23 cellular contexts compared by ENCODE assay signal in genomic region chr1:168582690-168583325, GRCh38. TPM values are rescaled to one million over a fixed set of nuclear protein-coding genes. Genes with fewer than 3 reads are reported as not detected.
A peak's percentile ranks its signal among the peaks of the same experiment; 100 is the strongest.
DNase-seq lines count a peak whose midpoint lies in the region; ATAC-seq, FAIRE-seq and TF ChIP-seq lines count a peak whose summit lies in the region.
"Had no signal": no experiment of that assay in that cellular context is flagged by ENCODE, and none has a peak within 500 bp of the region (broad histone marks: within the 10 kb centered on the region; RNA-seq: fewer than 3 reads in every experiment).

No MANE protein-coding gene starts in this region.

- RAD21 ChIA-PET in GM12878 (lab: Charles Lee; ENCODE audit: unreplicated experiment): interaction anchor here (0.9 to 3.4 kb wide), 9 partner anchors 20 to 240 kb away, joined by 3 to 18 read pairs (median 5); no protein-coding TSS in a partner anchor

- POLR2A ChIA-PET in MCF 10A (lab: Yijun Ruan, JAX): interaction anchor here (0.5 to 1.3 kb wide), 2 partner anchors 240 to 795 kb away, joined by 3 read pairs; no protein-coding TSS in a partner anchor
- POLR2A ChIA-PET in GM12878 (lab: Charles Lee): interaction anchor here (0.8 to 1.5 kb wide), 2 partner anchors 28 to 142 kb away, joined by 3 read pairs; no protein-coding TSS in a partner anchor

- H3K4me1 Mint-ChIP-seq in MCF 10A (ENCODE audit: insufficient read depth, unreplicated experiment): peaks cover 12% of the 10 kb centered on the region
- H3K4me1 Mint-ChIP-seq: activated B cell treated with CpG ODN at 0.5 μM for 24 hours, naive B cell had no signal

- 70% methylated on average over 6 of the region's 6 CpGs for WGBS in mammary epithelial cell (ENCODE audit: low coverage, missing lambda C conversion rate)
- 9% methylated on average over 6 of the region's 6 CpGs for WGBS in GM12878 (ENCODE audit: insufficient coverage, insufficient replicate concordance, low lambda C conversion rate, missing lambda C conversion rate)

- DNase-seq in mammary epithelial cell (no peak), MCF 10A (ENCODE audit: unreplicated experiment) (no peak), GM12878 (ENCODE audit: low read depth, low spot score) (no peak), kidney epithelial cell (ENCODE audit: low read depth) (peak; percentile 82), frontal cortex (ENCODE audit: low spot score in 2 of 2) (no peak), HuH-7.5 (ENCODE audit: low spot score) (no peak)
- DNase-seq: activated B cell treated with CpG ODN at 0.5 μM for 24 hours; activated CD8-positive, alpha-beta T cell treated with anti-CD3 and anti-CD28 coated beads for 36 hours; activated naive CD8-positive, alpha-beta T cell treated with anti-CD3 and anti-CD28 coated beads for 36 hours; activated T-cell treated with anti-CD3 and anti-CD28 coated beads, Interleukin-2, amount 50 U/mL, for 4 hours; lower lobe of right lung; naive B cell; NCI-H1930; NCI-H446 treated with DMSO at 0.1 percent for 48 hours; spleen had no signal

- H3K9me3 ChIP-seq in mammary epithelial cell (replicated peaks; ENCODE audit: insufficient read depth, low read length): no peaks in the 10 kb centered on the region
- H3K9me3 ChIP-seq in GM12878 (replicated peaks; ENCODE audit: control insufficient read depth, insufficient read depth, low read length): no peaks in the 10 kb centered on the region
- H3K9me3 ChIP-seq: lower lobe of right lung, thoracic aorta had no signal

- H3K36me3 ChIP-seq in mammary epithelial cell (ENCODE audit: insufficient read depth, low read length): no peaks in the 10 kb centered on the region
- H3K36me3 ChIP-seq in GM12878 (ENCODE audit: control insufficient read depth in 2 of 2, insufficient read depth in 2 of 2, low read length in 1 of 2): no peaks in the 10 kb centered on the region
- H3K36me3 ChIP-seq in kidney epithelial cell (ENCODE audit: control insufficient read depth, insufficient read depth, low read length): no peaks in the 10 kb centered on the region
- H3K36me3 ChIP-seq: cardiac muscle cell, lower lobe of right lung, spleen, thoracic aorta had no signal

- H4K20me1 ChIP-seq in mammary epithelial cell (ENCODE audit: insufficient read depth, low read length): no peaks in the 10 kb centered on the region
- H4K20me1 ChIP-seq in GM12878 (ENCODE audit: control insufficient read depth, insufficient read depth): no peaks in the 10 kb centered on the region

- no peak for TF ChIP-seq RAD21 in GM12878 (IDR thresholded peaks at IDR 0.05; ENCODE audit: insufficient read depth, low read depth, low read length)

- peak; percentile 18; the same call in 2 of the 3 replicates for ATAC-seq in GM12878
- no peak for ATAC-seq in HG02938 (IDR thresholded peaks at IDR 0.05; ENCODE audit: unreplicated experiment)
- ATAC-seq in HG02870 (IDR thresholded peaks at IDR 0.05; ENCODE audit: unreplicated experiment): no peak
- ATAC-seq: activated CD8-positive, alpha-beta T cell treated with anti-CD3 and anti-CD28 coated beads for 36 hours; activated T-cell treated with anti-CD3 and anti-CD28 coated beads, Interleukin-2, amount 50 U/mL, for 4 hours; lower lobe of right lung had no signal

- peaks cover 6% of the 10 kb centered on the region for H3K9me3 Mint-ChIP-seq in MCF 10A (ENCODE audit: unreplicated experiment)
- H3K9me3 Mint-ChIP-seq: activated B cell treated with CpG ODN at 0.5 μM for 24 hours; activated CD8-positive, alpha-beta T cell treated with anti-CD3 and anti-CD28 coated beads for 36 hours had no signal

- no peak overlapping the region for H3K27ac Mint-ChIP-seq in MCF 10A (ENCODE audit: low read depth, unreplicated experiment)
- H3K27ac Mint-ChIP-seq: activated B cell treated with CpG ODN at 0.5 μM for 24 hours; activated CD8-positive, alpha-beta T cell treated with anti-CD3 and anti-CD28 coated beads for 36 hours; activated naive CD8-positive, alpha-beta T cell treated with anti-CD3 and anti-CD28 coated beads for 36 hours; naive B cell; T-helper 1 cell treated with Interleukin-12 subunit alpha and Interleukin-12 subunit beta and Interleukin-4 antibody, amounts not matched to agents 30 μg/mL and 1 μg/mL, for 36 hours had no signal

- no peaks in the 10 kb centered on the region for H3K27me3 ChIP-seq in mammary epithelial cell (ENCODE audit: insufficient read depth, low read length)
- H3K27me3 ChIP-seq in GM12878 (replicated peaks in 1 of 2; ENCODE audit: control insufficient read depth in 2 of 2, insufficient read depth in 2 of 2, low read length in 1 of 2): peaks cover 0 to 2% of the 10 kb centered on the region in 2 experiments; a peak in 1 of 4 replicates
- H3K27me3 ChIP-seq in kidney epithelial cell (ENCODE audit: control insufficient read depth, insufficient read depth, low read length): no peaks in the 10 kb centered on the region
- H3K27me3 ChIP-seq: cardiac muscle cell, spleen had no signal

- peaks cover 8% of the 10 kb centered on the region for H3K4me1 ChIP-seq in mammary epithelial cell (ENCODE audit: insufficient read depth, low read length)
- H3K4me1 ChIP-seq in GM12878 (ENCODE audit: control insufficient read depth, insufficient read depth, low read length): no peaks in the 10 kb centered on the region
- H3K4me1 ChIP-seq: foreskin keratinocyte, lower lobe of right lung, spleen had no signal

- no peak for TF ChIP-seq POLR2A in GM12878 (IDR thresholded peaks at IDR 0.05; ENCODE audit: low read depth, low read length)

- BruUV-seq in mammary epithelial cell (replicated peaks; lab: Mats Ljungman, UMichigan) (no TSS peak), MCF 10A (replicated peaks; lab: Mats Ljungman, UMichigan) (no TSS peak), GM12878 (replicated peaks; lab: Mats Ljungman, UMichigan) (no TSS peak)

- no peaks in the 10 kb centered on the region for H3K36me3 Mint-ChIP-seq in MCF 10A (ENCODE audit: insufficient read depth, unreplicated experiment)
- H3K36me3 Mint-ChIP-seq: naive B cell had no signal

- H3K27ac ChIP-seq in mammary epithelial cell (ENCODE audit: insufficient read depth, low read depth, low read length): no peak overlapping the region
- no peak overlapping the region for H3K27ac ChIP-seq in GM12878 (ENCODE audit: control insufficient read depth, insufficient read depth)
- H3K27ac ChIP-seq: 22Rv1, C4-2B, cardiac muscle cell, foreskin keratinocyte, lower lobe of right lung, spleen, thoracic aorta had no signal

- peak overlapping the region; percentile 15 for H2AFZ ChIP-seq in mammary epithelial cell (ENCODE audit: low read depth, low read length)
- no peak overlapping the region for H2AFZ ChIP-seq in GM12878 (ENCODE audit: control insufficient read depth, low read depth, low read length)

- H3K4me3 Mint-ChIP-seq in MCF 10A (ENCODE audit: unreplicated experiment): no peak overlapping the region
- H3K4me3 Mint-ChIP-seq: activated B cell treated with CpG ODN at 0.5 μM for 24 hours; activated CD8-positive, alpha-beta T cell treated with anti-CD3 and anti-CD28 coated beads for 36 hours; activated naive CD8-positive, alpha-beta T cell treated with anti-CD3 and anti-CD28 coated beads for 36 hours; activated T-cell treated with anti-CD3 and anti-CD28 coated beads, Interleukin-2, amount 50 U/mL, for 4 hours; naive B cell; T-helper 1 cell treated with Interleukin-12 subunit alpha and Interleukin-12 subunit beta and Interleukin-4 antibody, amounts not matched to agents 30 μg/mL and 1 μg/mL, for 36 hours had no signal

- H3K79me2 ChIP-seq in mammary epithelial cell (ENCODE audit: insufficient read depth, low read length) (no peaks in the 10 kb centered on the region), GM12878 (ENCODE audit: control insufficient read depth, insufficient read depth, low read length) (no peaks in the 10 kb centered on the region)

- H3K4me2 ChIP-seq in mammary epithelial cell (ENCODE audit: insufficient read depth, low read depth, low read length): no peak overlapping the region
- no peak overlapping the region for H3K4me2 ChIP-seq in GM12878 (ENCODE audit: control insufficient read depth, insufficient read depth)

- H3K9ac ChIP-seq in mammary epithelial cell (ENCODE audit: insufficient read depth, low read length) (no peak overlapping the region), GM12878 (ENCODE audit: control insufficient read depth, insufficient read depth, low read length) (no peak overlapping the region)

- H3K27me3 Mint-ChIP-seq in MCF 10A (ENCODE audit: insufficient read depth, unreplicated experiment): peaks cover 10% of the 10 kb centered on the region
- H3K27me3 Mint-ChIP-seq: activated CD8-positive, alpha-beta T cell treated with anti-CD3 and anti-CD28 coated beads for 36 hours; activated naive CD8-positive, alpha-beta T cell treated with anti-CD3 and anti-CD28 coated beads for 36 hours; naive B cell had no signal

- TF ChIP-seq EP300 in GM12878 (IDR thresholded peaks at IDR 0.05; ENCODE audit: borderline replicate concordance in 1 of 2, control insufficient read depth in 1 of 2, low read depth in 2 of 2, low read length in 2 of 2): no peak

- no peak overlapping the region for H3K4me3 ChIP-seq in mammary epithelial cell (replicated peaks in 1 of 3; ENCODE audit: insufficient read depth in 1 of 3, low read depth in 2 of 3, low read length in 3 of 3)
- H3K4me3 ChIP-seq in GM12878: no peak overlapping the region
- H3K4me3 ChIP-seq in kidney epithelial cell (ENCODE audit: low read depth, low read length): no peak overlapping the region
- H3K4me3 ChIP-seq: cardiac muscle cell, lower lobe of right lung, spleen, thoracic aorta had no signal

- CTCF ChIA-PET in mammary epithelial cell (lab: Charles Lee; ENCODE audit: low non-redundant PET): no interaction called here
- CTCF ChIA-PET in MCF 10A (lab: Yijun Ruan, JAX): interaction anchor here (0.7 to 10.7 kb wide), 6 partner anchors 8 to 777 kb away, joined by 3 to 99 read pairs (median 6); no protein-coding TSS in a partner anchor
- CTCF ChIA-PET in GM12878 (lab: Yijun Ruan, JAX): interaction anchor here (0.9 to 6.9 kb wide), 11 partner anchors 19 to 583 kb away, joined by 3 to 32 read pairs (median 5); no protein-coding TSS in a partner anchor

- no peak for TF ChIP-seq CTCF in mammary epithelial cell (conservative IDR thresholded peaks at IDR 0.05 in 1 of 2, IDR thresholded peaks at IDR 0.05 in 1 of 2; ENCODE audit: extremely low read depth in 1 of 2, insufficient read depth in 1 of 2, low read depth in 1 of 2, low read length in 2 of 2)
- TF ChIP-seq CTCF in MCF 10A (IDR thresholded peaks at IDR 0.05; ENCODE audit: unreplicated experiment): no peak
- TF ChIP-seq CTCF in GM12878 (IDR thresholded peaks at IDR 0.05 in 2 of 3, conservative IDR thresholded peaks at IDR 0.05 in 1 of 3; ENCODE audit: control insufficient read depth in 2 of 3, extremely low read depth in 1 of 3, insufficient read depth in 1 of 3, low read depth in 3 of 3, low read length in 3 of 3): no peak
- no peak for TF ChIP-seq CTCF in kidney epithelial cell (IDR thresholded peaks at IDR 0.05; ENCODE audit: insufficient read depth, low read length, poor library complexity, severe bottlenecking)

- dilution Hi-C loops in mammary epithelial cell (cut with HindIII; ENCODE audit: low sequenced_read_pairs): no loop called here

- FAIRE-seq in GM12878 (lab: Jason Lieb, UNC): no peak
- FAIRE-seq in frontal cortex (lab: Jason Lieb, UNC): no peak

- intact Hi-C loops in mammary epithelial cell (cut with micrococcal nuclease) (no loop called here), MCF 10A (cut with micrococcal nuclease) (no loop called here), GM12878 (cut with micrococcal nuclease; ENCODE audit: unreplicated experiment) (no loop called here)

- in situ Hi-C loops in mammary epithelial cell (cut with MboI; ENCODE audit: low sequenced_read_pairs in 2 of 2): loop anchor here in 1 of 2 donors (10.0 kb wide), 1 partner anchor 138 kb away; no protein-coding TSS in a partner anchor
- in situ Hi-C loops in GM12878 (cut with MboI): no loop called here

- SMC1A ChIA-PET in GM12878 (lab: Charles Lee; ENCODE audit: uncharacterized antibody, unreplicated experiment): interaction anchor here (0.5 to 5.3 kb wide), 20 partner anchors 17 to 1191 kb away, joined by 3 to 35 read pairs (median 4); no protein-coding TSS in a partner anchor

RNA-seq across cellular contexts. Expression of gene XCL1, which starts 6.4 kb away (rescaled TPM):
- total RNA-seq in mammary epithelial cell: not detected
- not detected for polyA plus RNA-seq in mammary epithelial cell
- not detected for polyA minus RNA-seq in mammary epithelial cell
- total RNA-seq in MCF 10A (2022): not detected in 2 replicates
- total RNA-seq in GM12878 (2013; cell fraction: nucleolus; rRNA removed): 7.6 and 11.2 TPM in 2 replicates
- 9.5 and 10.1 TPM in 2 replicates for total RNA-seq in GM12878 (2014; rRNA removed)
- 11.8 and 12.4 TPM in 2 replicates for total RNA-seq in GM12878 (2014; rRNA removed; fragmentation: Illumina TruSeq; extraction: Trizol)
- 8.8 and 10.4 TPM in 2 replicates for total RNA-seq in GM12878 (2021)
- 1.3 TPM for polyA plus RNA-seq in GM12878 (2011; ENCODE audit: low read depth)
- 1,155 and 1,222 TPM in 2 replicates for polyA plus RNA-seq in GM12878 (2011; rRNA removed)
- polyA plus RNA-seq in GM12878 (2011; cell fraction: cytosol; rRNA removed): 732 and 1,038 TPM in 2 replicates
- 231 and 418 TPM in 2 replicates for polyA plus RNA-seq in GM12878 (2011; cell fraction: nucleus; rRNA removed)
- polyA plus RNA-seq in GM12878 (2012): 0.23 and 1.2 TPM in 2 replicates
- polyA plus RNA-seq in GM12878 (2014; fragmentation: Illumina TruSeq; extraction: Trizol): 11.1 and 13.0 TPM in 2 replicates
- polyA plus RNA-seq in GM12878 (2014; fragmentation: Nextera tagmentation; extraction: Ambion mirVana): 10 to 100 TPM; 13.7 to 17.5 TPM
- 12.1 and 12.9 TPM in 2 replicates for polyA plus RNA-seq in GM12878 (2014; rRNA removed)
- polyA plus RNA-seq in GM12878 (2016; fragmentation: Nextera tagmentation; extraction: Ambion mirVana): 1 to 10 TPM in 1 of 2 experiments, under 1 TPM in 1; 0.68 to 1.4 TPM
- polyA minus RNA-seq in GM12878 (2011; rRNA and poly(A)+ RNA removed): 403 and 417 TPM in 2 replicates
- 188 and 226 TPM in 2 replicates for polyA minus RNA-seq in GM12878 (2011; cell fraction: cytosol; rRNA and poly(A)+ RNA removed)
- polyA minus RNA-seq in GM12878 (2011; cell fraction: nucleus; rRNA and poly(A)+ RNA removed): 86.6 and 106 TPM in 2 replicates
- not detected in 2 replicates for total RNA-seq in kidney epithelial cell
- total RNA-seq in frontal cortex: not detected
- total RNA-seq: activated B cell treated with CpG ODN at 0.5 μM for 24 hours, foreskin keratinocyte had no signal
- polyA plus RNA-seq: foreskin keratinocyte had no signal

RNA-seq across cellular contexts. Expression of gene XCL2, which starts 39.0 kb away (rescaled TPM):
- total RNA-seq in mammary epithelial cell: not detected
- polyA plus RNA-seq in mammary epithelial cell: not detected
- polyA minus RNA-seq in mammary epithelial cell: not detected
- not detected in 2 replicates for total RNA-seq in MCF 10A (2022)
- 3.9 and 4.0 TPM in 2 replicates for total RNA-seq in GM12878 (2013; cell fraction: nucleolus; rRNA removed)
- 5.3 and 6.7 TPM in 2 replicates for total RNA-seq in GM12878 (2014; rRNA removed)
- 4.5 and 5.3 TPM in 2 replicates for total RNA-seq in GM12878 (2014; rRNA removed; fragmentation: Illumina TruSeq; extraction: Trizol)
- 2.1 and 2.4 TPM in 2 replicates for total RNA-seq in GM12878 (2021)
- polyA plus RNA-seq in GM12878 (2011; ENCODE audit: low read depth): 1.6 TPM
- 204 and 299 TPM in 2 replicates for polyA plus RNA-seq in GM12878 (2011; rRNA removed)
- 523 and 1,399 TPM in 2 replicates for polyA plus RNA-seq in GM12878 (2011; cell fraction: cytosol; rRNA removed)
- polyA plus RNA-seq in GM12878 (2011; cell fraction: nucleus; rRNA removed): 82.3 and 200 TPM in 2 replicates
- 0.35 and 0.56 TPM in 2 replicates for polyA plus RNA-seq in GM12878 (2012)
- polyA plus RNA-seq in GM12878 (2014; fragmentation: Illumina TruSeq; extraction: Trizol): 5.2 and 6.3 TPM in 2 replicates
- polyA plus RNA-seq in GM12878 (2014; fragmentation: Nextera tagmentation; extraction: Ambion mirVana): 1 to 10 TPM; 3.5 to 5.0 TPM
- polyA plus RNA-seq in GM12878 (2014; rRNA removed): 4.5 and 4.9 TPM in 2 replicates
- polyA plus RNA-seq in GM12878 (2016; fragmentation: Nextera tagmentation; extraction: Ambion mirVana): 1 to 10 TPM in 1 of 2 experiments, under 1 TPM in 1; 0.50 to 1.2 TPM
- 102 and 163 TPM in 2 replicates for polyA minus RNA-seq in GM12878 (2011; rRNA and poly(A)+ RNA removed)
- 21.6 and 27.4 TPM in 2 replicates for polyA minus RNA-seq in GM12878 (2011; cell fraction: cytosol; rRNA and poly(A)+ RNA removed)
- polyA minus RNA-seq in GM12878 (2011; cell fraction: nucleus; rRNA and poly(A)+ RNA removed): 16.4 and 20.8 TPM in 2 replicates
- total RNA-seq in kidney epithelial cell: not detected in 2 replicates
- not detected for total RNA-seq in frontal cortex
- total RNA-seq: activated B cell treated with CpG ODN at 0.5 μM for 24 hours, cardiac muscle cell, foreskin keratinocyte, thoracic aorta had no signal
- polyA plus RNA-seq: foreskin keratinocyte had no signal
